1 cellular context compared by ENCODE assay signal in the genomic region with DNA sequence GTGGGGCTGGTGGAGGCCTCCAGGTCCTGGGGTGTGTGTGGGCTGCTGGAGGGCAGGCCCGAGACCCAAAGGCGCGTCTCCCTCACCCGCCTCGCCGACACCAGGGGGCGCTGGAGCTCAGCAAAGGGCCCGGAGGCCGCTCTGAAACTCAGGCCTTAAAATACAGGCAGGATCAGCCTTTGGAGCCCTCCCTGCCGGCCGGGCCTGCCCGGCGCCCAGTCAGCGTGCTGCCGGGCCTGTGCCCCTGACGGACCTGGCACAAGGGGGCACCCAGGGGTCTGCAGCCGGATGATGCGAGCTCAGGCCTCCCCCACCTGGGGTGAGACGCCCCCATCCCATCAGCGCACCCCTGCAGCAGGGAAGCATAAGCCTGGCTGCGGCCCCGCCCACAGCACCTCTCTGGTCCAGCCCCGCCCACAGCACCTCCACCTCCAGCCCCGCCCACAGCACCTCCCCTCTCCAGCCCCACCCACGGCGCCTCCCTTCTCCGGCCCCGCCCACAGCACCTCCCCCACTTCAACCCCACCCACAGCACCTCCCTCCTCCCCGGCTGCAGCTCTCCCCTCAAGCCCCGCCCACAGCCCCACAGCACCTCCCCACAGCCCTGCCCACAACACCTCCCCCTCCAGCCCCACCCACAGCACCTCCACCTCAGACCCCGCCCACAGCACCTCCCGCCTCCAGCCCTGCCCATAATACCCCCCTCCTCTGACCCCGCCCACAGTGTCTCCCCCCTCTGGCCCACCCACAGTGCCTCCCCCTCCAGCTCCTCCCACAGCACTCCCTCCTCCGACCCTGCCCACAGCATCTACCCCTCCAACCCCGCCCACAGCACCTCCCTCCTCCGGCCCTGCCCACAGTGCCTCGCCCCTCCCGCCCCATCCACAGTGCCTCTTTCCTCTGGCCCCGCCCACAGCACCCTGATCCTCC.
A peak's percentile ranks its signal among the peaks of the same experiment; 100 is the strongest.
TF ChIP-seq lines count a peak whose summit lies in the region.

No MANE protein-coding gene starts in this region.

TF ChIP-seq in K562, 482 proteins besides CTCF, POLR2A, EP300 and RAD21 (continued from another document):
- TF ChIP-seq, protein P1, sequence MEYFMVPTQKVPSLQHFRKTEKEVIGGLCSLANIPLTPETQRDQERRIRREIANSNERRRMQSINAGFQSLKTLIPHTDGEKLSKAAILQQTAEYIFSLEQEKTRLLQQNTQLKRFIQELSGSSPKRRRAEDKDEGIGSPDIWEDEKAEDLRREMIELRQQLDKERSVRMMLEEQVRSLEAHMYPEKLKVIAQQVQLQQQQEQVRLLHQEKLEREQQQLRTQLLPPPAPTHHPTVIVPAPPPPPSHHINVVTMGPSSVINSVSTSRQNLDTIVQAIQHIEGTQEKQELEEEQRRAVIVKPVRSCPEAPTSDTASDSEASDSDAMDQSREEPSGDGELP (CRISPR knock-in tag; IDR thresholded peaks at IDR 0.05; ENCODE audit: borderline replicate concordance), result peak; percentile 35; the same call in 1 of the 2 replicates
- TF ChIP-seq, protein P2, sequence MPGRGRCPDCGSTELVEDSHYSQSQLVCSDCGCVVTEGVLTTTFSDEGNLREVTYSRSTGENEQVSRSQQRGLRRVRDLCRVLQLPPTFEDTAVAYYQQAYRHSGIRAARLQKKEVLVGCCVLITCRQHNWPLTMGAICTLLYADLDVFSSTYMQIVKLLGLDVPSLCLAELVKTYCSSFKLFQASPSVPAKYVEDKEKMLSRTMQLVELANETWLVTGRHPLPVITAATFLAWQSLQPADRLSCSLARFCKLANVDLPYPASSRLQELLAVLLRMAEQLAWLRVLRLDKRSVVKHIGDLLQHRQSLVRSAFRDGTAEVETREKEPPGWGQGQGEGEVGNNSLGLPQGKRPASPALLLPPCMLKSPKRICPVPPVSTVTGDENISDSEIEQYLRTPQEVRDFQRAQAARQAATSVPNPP (IDR thresholded peaks at IDR 0.05; ENCODE audit: borderline replicate concordance, insufficient read depth, insufficient read length), result no peak
- TF ChIP-seq JUNB (CRISPR knock-in tag; conservative IDR thresholded peaks at IDR 0.05), result no peak
- peak; percentile 88 for TF ChIP-seq SMC3 (conservative IDR thresholded peaks at IDR 0.05; ENCODE audit: insufficient read depth, low read depth, low read length)
- TF ChIP-seq, protein P3, sequence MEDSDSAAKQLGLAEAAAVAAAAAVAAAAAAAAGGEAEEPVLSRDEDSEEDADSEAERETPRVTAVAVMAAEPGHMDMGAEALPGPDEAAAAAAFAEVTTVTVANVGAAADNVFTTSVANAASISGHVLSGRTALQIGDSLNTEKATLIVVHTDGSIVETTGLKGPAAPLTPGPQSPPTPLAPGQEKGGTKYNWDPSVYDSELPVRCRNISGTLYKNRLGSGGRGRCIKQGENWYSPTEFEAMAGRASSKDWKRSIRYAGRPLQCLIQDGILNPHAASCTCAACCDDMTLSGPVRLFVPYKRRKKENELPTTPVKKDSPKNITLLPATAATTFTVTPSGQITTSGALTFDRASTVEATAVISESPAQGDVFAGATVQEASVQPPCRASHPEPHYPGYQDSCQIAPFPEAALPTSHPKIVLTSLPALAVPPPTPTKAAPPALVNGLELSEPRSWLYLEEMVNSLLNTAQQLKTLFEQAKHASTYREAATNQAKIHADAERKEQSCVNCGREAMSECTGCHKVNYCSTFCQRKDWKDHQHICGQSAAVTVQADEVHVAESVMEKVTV (CRISPR knock-in tag; IDR thresholded peaks at IDR 0.05), result peak; percentile 50
- TF ChIP-seq CC2D1A (IDR thresholded peaks at IDR 0.05), result peak; percentile 61; the same call in 1 of the 2 replicates
- 0 out of 2 replicates have a peak, but pooled peaks have one; percentile 32 for TF ChIP-seq TARDBP (IDR thresholded peaks at IDR 0.05)
- TF ChIP-seq, protein P4, sequence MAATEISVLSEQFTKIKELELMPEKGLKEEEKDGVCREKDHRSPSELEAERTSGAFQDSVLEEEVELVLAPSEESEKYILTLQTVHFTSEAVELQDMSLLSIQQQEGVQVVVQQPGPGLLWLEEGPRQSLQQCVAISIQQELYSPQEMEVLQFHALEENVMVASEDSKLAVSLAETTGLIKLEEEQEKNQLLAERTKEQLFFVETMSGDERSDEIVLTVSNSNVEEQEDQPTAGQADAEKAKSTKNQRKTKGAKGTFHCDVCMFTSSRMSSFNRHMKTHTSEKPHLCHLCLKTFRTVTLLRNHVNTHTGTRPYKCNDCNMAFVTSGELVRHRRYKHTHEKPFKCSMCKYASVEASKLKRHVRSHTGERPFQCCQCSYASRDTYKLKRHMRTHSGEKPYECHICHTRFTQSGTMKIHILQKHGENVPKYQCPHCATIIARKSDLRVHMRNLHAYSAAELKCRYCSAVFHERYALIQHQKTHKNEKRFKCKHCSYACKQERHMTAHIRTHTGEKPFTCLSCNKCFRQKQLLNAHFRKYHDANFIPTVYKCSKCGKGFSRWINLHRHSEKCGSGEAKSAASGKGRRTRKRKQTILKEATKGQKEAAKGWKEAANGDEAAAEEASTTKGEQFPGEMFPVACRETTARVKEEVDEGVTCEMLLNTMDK (IDR thresholded peaks at IDR 0.05; ENCODE audit: borderline replicate concordance, insufficient read depth, low read depth, low read length, poor library complexity, severe bottlenecking), result peak; percentile 42
- TF ChIP-seq ATF7 (IDR thresholded peaks at IDR 0.05), result peak; percentile 44; the same call in 1 of the 2 replicates
- peak; percentile 80; the same call in 1 of the 2 replicates for TF ChIP-seq STAG1 (CRISPR knock-in tag; IDR thresholded peaks at IDR 0.05; ENCODE audit: borderline replicate concordance)
- TF ChIP-seq RB1 (IDR thresholded peaks at IDR 0.05; ENCODE audit: low read depth), result peak; percentile 39; the same call in 1 of the 2 replicates
- peak; percentile 50; the same call in 1 of the 2 replicates for TF ChIP-seq EGR1 (conservative IDR thresholded peaks at IDR 0.05)
- TF ChIP-seq, protein P5, sequence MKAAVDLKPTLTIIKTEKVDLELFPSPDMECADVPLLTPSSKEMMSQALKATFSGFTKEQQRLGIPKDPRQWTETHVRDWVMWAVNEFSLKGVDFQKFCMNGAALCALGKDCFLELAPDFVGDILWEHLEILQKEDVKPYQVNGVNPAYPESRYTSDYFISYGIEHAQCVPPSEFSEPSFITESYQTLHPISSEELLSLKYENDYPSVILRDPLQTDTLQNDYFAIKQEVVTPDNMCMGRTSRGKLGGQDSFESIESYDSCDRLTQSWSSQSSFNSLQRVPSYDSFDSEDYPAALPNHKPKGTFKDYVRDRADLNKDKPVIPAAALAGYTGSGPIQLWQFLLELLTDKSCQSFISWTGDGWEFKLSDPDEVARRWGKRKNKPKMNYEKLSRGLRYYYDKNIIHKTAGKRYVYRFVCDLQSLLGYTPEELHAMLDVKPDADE (conservative IDR thresholded peaks at IDR 0.05; ENCODE audit: control insufficient read depth, low read depth, low read length), result no peak
